Comparison of ENCODE assay signal across 11 cellular contexts in genomic region chr12:95634622-95635621, GRCh38.
DNase-seq lines count a peak whose midpoint lies in the region; ATAC-seq, FAIRE-seq and TF ChIP-seq lines count a peak whose summit lies in the region.
"Had no signal": no experiment of that assay in that cellular context is flagged by ENCODE, and none has a peak within 500 bp of the region (broad histone marks: within the 10 kb centered on the region; RNA-seq: fewer than 3 reads in every experiment).

No MANE protein-coding gene starts in this region.

- no TSS peak for BruUV-seq in PC-3 (replicated peaks; lab: Mats Ljungman, UMichigan)

- no peaks in the 10 kb centered on the region for H3K27me3 ChIP-seq in PC-3 (ENCODE audit: low read length)
- H3K27me3 ChIP-seq in upper lobe of right lung: no peaks in the 10 kb centered on the region

- POLR2A ChIA-PET in PC-3 (lab: Charles Lee; ENCODE audit: unreplicated experiment): no interaction called here

- no peaks in the 10 kb centered on the region for H3F3A ChIP-seq in PC-3 (ENCODE audit: low read length, unreplicated experiment)

- H3K4me2 ChIP-seq in PC-3 (ENCODE audit: low read length): no peak overlapping the region

- peaks cover 41% of the 10 kb centered on the region for H3K4me1 ChIP-seq in PC-3 (ENCODE audit: insufficient read depth, low read length)
- peaks cover 7% of the 10 kb centered on the region for H3K4me1 ChIP-seq in upper lobe of right lung

- peak overlapping the region; percentile 55 for H3K9ac ChIP-seq in PC-3 (ENCODE audit: low read length)

- FAIRE-seq in GM12891 (lab: Jason Lieb, UNC): no peak
- FAIRE-seq: GM12878 had no signal

- H3K4me3 ChIP-seq in PC-3 (ENCODE audit: low read length) (no peak overlapping the region), upper lobe of right lung (no peak overlapping the region)
- H3K4me3 ChIP-seq: GM12878 had no signal

- no peaks in the 10 kb centered on the region for H3K9me2 ChIP-seq in PC-3 (replicated peaks; ENCODE audit: low read length)

- ATAC-seq in PC-3: no peak
- ATAC-seq in upper lobe of right lung: peak; percentile 33
- no peak for ATAC-seq in GM21528 (IDR thresholded peaks at IDR 0.05; ENCODE audit: low FRiP score, unreplicated experiment)
- ATAC-seq: GM12878 had no signal

- no peaks in the 10 kb centered on the region for H4K20me1 ChIP-seq in PC-3 (ENCODE audit: low read length)

- CTCF ChIA-PET in PC-3 (lab: Charles Lee): no interaction called here

- DNase-seq in NCI-H1092 treated with DMSO at 0.1 percent for 48 hours (lab: John Stamatoyannopoulos, UW) (peak; percentile 62), NCI-H1092 (lab: John Stamatoyannopoulos, UW) (no peak), PC-3 (peak; percentile 58), glomerular endothelial cell (ENCODE audit: extremely low read depth, low read depth, low spot score) (peak; percentile 96), upper lobe of right lung (no peak), GM12891 (ENCODE audit: insufficient read length, low spot score) (no peak)
- DNase-seq in stimulated activated CD8-positive, alpha-beta memory T cell treated with anti-CD3 and anti-CD28 coated beads, Interleukin-4, amount 100 ng/mL, for 48 hours: no peak
- DNase-seq: activated gamma-delta T cell treated with Interleukin-2 at 50 U/mL for 16 hours had no signal

- H3K9me3 ChIP-seq in PC-3 (ENCODE audit: low read length) (no peaks in the 10 kb centered on the region), upper lobe of right lung (no peaks in the 10 kb centered on the region)

- intact Hi-C loops in PC-3 (cut with micrococcal nuclease) (loop anchor here (2.0 kb wide), 1 partner anchor 14 kb away; no protein-coding TSS in a partner anchor), upper lobe of right lung (cut with DNase I) (no loop called here)

- no peak overlapping the region for H2AFZ ChIP-seq in PC-3 (ENCODE audit: low read length)

- H3K27ac ChIP-seq in PC-3 (ENCODE audit: low read length) (peak overlapping the region; percentile 91), upper lobe of right lung (no peak overlapping the region)
- H3K27ac ChIP-seq: 22Rv1 had no signal

- TF ChIP-seq CTCF in PC-3 (conservative IDR thresholded peaks at IDR 0.05; ENCODE audit: low read depth, low read length) (no peak), upper lobe of right lung (IDR thresholded peaks at IDR 0.05) (no peak)

- H3K36me3 ChIP-seq in PC-3 (ENCODE audit: low read depth, low read length): no peaks in the 10 kb centered on the region
- no peaks in the 10 kb centered on the region for H3K36me3 ChIP-seq in upper lobe of right lung

- H3K79me2 ChIP-seq in PC-3 (ENCODE audit: low read length): no peaks in the 10 kb centered on the region

- no peak for TF ChIP-seq POLR2A in GM12891 (IDR thresholded peaks at IDR 0.05; ENCODE audit: low read depth, low read length)

TF ChIP-seq in GM12891, 5 proteins besides CTCF, POLR2A, EP300 and RAD21:
- TF ChIP-seq PAX5 (IDR thresholded peaks at IDR 0.05; ENCODE audit: insufficient read depth, low read length, severe bottlenecking) (no peak), SPI1 (IDR thresholded peaks at IDR 0.05; ENCODE audit: low read depth, low read length) (no peak)

Comparison
In these comparisons a context has a peak if more than half of its experiments do, and no peak if none do; other contexts are left out.
1. DNase-seq: peak in NCI-H1092 treated with DMSO at 0.1 percent for 48 hours (single experiment), PC-3 (single experiment) and glomerular endothelial cell (single experiment); none in NCI-H1092 (single experiment), upper lobe of right lung (single experiment), stimulated activated CD8-positive, alpha-beta memory T cell treated with anti-CD3 and anti-CD28 coated beads, Interleukin-4, amount 100 ng/mL, for 48 hours (single experiment) and GM12891 (single experiment).